In genomic region chr3:129429080-129429451, GRCh38 we compare ENCODE assay signal across 9 cellular contexts. TPM values are rescaled to one million over a fixed set of nuclear protein-coding genes. Genes with fewer than 3 reads are reported as not detected.
DNase-seq lines count a peak whose midpoint lies in the region; ATAC-seq, FAIRE-seq and TF ChIP-seq lines count a peak whose summit lies in the region.
"Had no signal": no experiment of that assay in that cellular context is flagged by ENCODE, and none has a peak within 500 bp of the region (broad histone marks: within the 10 kb centered on the region; RNA-seq: fewer than 3 reads in every experiment).

No MANE protein-coding gene starts in this region.

- no peak for FAIRE-seq in astrocyte (lab: Jason Lieb, UNC)

- H2AFZ ChIP-seq in astrocyte (ENCODE audit: low read depth, low read length): peak overlapping the region; percentile 96

- no peaks in the 10 kb centered on the region for H4K20me1 ChIP-seq in astrocyte (ENCODE audit: insufficient read depth, low read length)

- ATAC-seq in GM21619 (IDR thresholded peaks at IDR 0.05; ENCODE audit: unreplicated experiment) (no peak), HG03432 (IDR thresholded peaks at IDR 0.05; ENCODE audit: unreplicated experiment) (no peak)

- H3K27me3 Mint-ChIP-seq in activated naive CD4-positive, alpha-beta T cell treated with anti-CD3 and anti-CD28 coated beads, Interleukin-2, amount 50 U/mL, for 24 hours: peaks cover 1% of the 10 kb centered on the region
- peaks cover 2% of the 10 kb centered on the region for H3K27me3 Mint-ChIP-seq in astrocyte (ENCODE audit: low read depth, unreplicated experiment)

- intact Hi-C loops in transverse colon (cut with DNase I; ENCODE audit: low total_unique reads): no loop called here

- H3K4me1 Mint-ChIP-seq in activated naive CD4-positive, alpha-beta T cell treated with anti-CD3 and anti-CD28 coated beads, Interleukin-2, amount 50 U/mL, for 24 hours: peaks cover 35% of the 10 kb centered on the region
- peaks cover 10% of the 10 kb centered on the region for H3K4me1 Mint-ChIP-seq in astrocyte (ENCODE audit: low read depth, unreplicated experiment)

- peaks cover 22% of the 10 kb centered on the region for H3K36me3 ChIP-seq in astrocyte (ENCODE audit: insufficient read depth, low read length)
- peaks cover 26 to 35% of the 10 kb centered on the region in 2 donors for H3K36me3 ChIP-seq in mucosa of rectum (ENCODE audit: control insufficient read depth in 2 of 2, insufficient read depth in 2 of 2, low read length in 2 of 2)
- peaks cover 0 to 32% (median 13%) of the 10 kb centered on the region in 4 donors for H3K36me3 ChIP-seq in transverse colon

- TF ChIP-seq EP300 in transverse colon (IDR thresholded peaks at IDR 0.05; ENCODE audit: low read depth): no peak

- H3K9me3 Mint-ChIP-seq in activated naive CD4-positive, alpha-beta T cell treated with anti-CD3 and anti-CD28 coated beads, Interleukin-2, amount 50 U/mL, for 24 hours: no peaks in the 10 kb centered on the region
- H3K9me3 Mint-ChIP-seq in astrocyte (ENCODE audit: unreplicated experiment): no peaks in the 10 kb centered on the region

- H3K27me3 ChIP-seq in astrocyte (ENCODE audit: insufficient read depth, low read length) (peaks cover 6% of the 10 kb centered on the region), mucosa of rectum (ENCODE audit: control insufficient read depth in 2 of 2, insufficient read depth in 2 of 2, low read length in 2 of 2) (no peaks in the 10 kb centered on the region), transverse colon (no peaks in the 10 kb centered on the region)

- DNase-seq in activated naive CD4-positive, alpha-beta T cell treated with Interleukin-2 at 50 U/mL for 16 hours: no peak
- peak; percentile 46 for DNase-seq in astrocyte (ENCODE audit: low read depth)
- no peak for DNase-seq in transverse colon
- no peak for DNase-seq in NCI-H187 (lab: John Stamatoyannopoulos, UW)

- H3K79me2 ChIP-seq in astrocyte (ENCODE audit: insufficient read depth, low read length): no peaks in the 10 kb centered on the region

- H3K27ac Mint-ChIP-seq in activated naive CD4-positive, alpha-beta T cell treated with anti-CD3 and anti-CD28 coated beads, Interleukin-2, amount 50 U/mL, for 24 hours: peak overlapping the region; percentile 88
- H3K27ac Mint-ChIP-seq in astrocyte (ENCODE audit: unreplicated experiment): peak overlapping the region; percentile 30

- H3K9ac ChIP-seq in astrocyte (ENCODE audit: low read length) (peak overlapping the region; percentile 74), mucosa of rectum (ENCODE audit: low read depth in 1 of 2, low read length in 2 of 2) (peak overlapping the region; percentile 37 to 52)

- peak overlapping the region; percentile 58 for H3K27ac ChIP-seq in astrocyte (ENCODE audit: low read depth, low read length)
- H3K27ac ChIP-seq in mucosa of rectum (ENCODE audit: low read depth in 2 of 2, low read length in 2 of 2): no peak overlapping the region
- peak overlapping the region; percentile 60 to 74 (median 68) for H3K27ac ChIP-seq in transverse colon

- peak overlapping the region; percentile 100 for H3K4me2 ChIP-seq in astrocyte (ENCODE audit: low read length)

- H3K36me3 Mint-ChIP-seq in activated naive CD4-positive, alpha-beta T cell treated with anti-CD3 and anti-CD28 coated beads, Interleukin-2, amount 50 U/mL, for 24 hours: peaks cover 1% of the 10 kb centered on the region
- peaks cover 4% of the 10 kb centered on the region for H3K36me3 Mint-ChIP-seq in astrocyte (ENCODE audit: low read depth, unreplicated experiment)

- TF ChIP-seq POLR2A in transverse colon (IDR thresholded peaks at IDR 0.05): no peak

- H3K4me3 Mint-ChIP-seq in activated naive CD4-positive, alpha-beta T cell treated with anti-CD3 and anti-CD28 coated beads, Interleukin-2, amount 50 U/mL, for 24 hours: peak overlapping the region; percentile 73
- peak overlapping the region; percentile 89 for H3K4me3 Mint-ChIP-seq in astrocyte (ENCODE audit: unreplicated experiment)

- 81 to 85% methylated on average over 3 of the region's 3 CpGs for WGBS in transverse colon (ENCODE audit: low coverage in 1 of 2), 2 donors

- peak overlapping the region; percentile 76 for H3K4me3 ChIP-seq in astrocyte (ENCODE audit: insufficient read depth, low read depth, low read length)
- H3K4me3 ChIP-seq in mucosa of rectum (ENCODE audit: low read length in 2 of 2): peak overlapping the region in 1 of 2 donors; percentile 90
- peak overlapping the region in 1 of 4 donors; percentile 44 for H3K4me3 ChIP-seq in transverse colon

- H3K9me3 ChIP-seq in astrocyte (ENCODE audit: insufficient read depth, low read depth, low read length): no peaks in the 10 kb centered on the region
- H3K9me3 ChIP-seq in mucosa of rectum (ENCODE audit: control insufficient read depth in 2 of 2, low read length in 2 of 2): no peaks in the 10 kb centered on the region
- no peaks in the 10 kb centered on the region for H3K9me3 ChIP-seq in transverse colon

- in situ Hi-C loops in transverse colon (cut with MboI; ENCODE audit: low pct_ligation_motif_present in 1 of 4, low pct_unique_long_range_greater_than_20kb in 1 of 4, low sequenced_read_pairs in 3 of 4): no loop called here

- H3K4me1 ChIP-seq in astrocyte (ENCODE audit: insufficient read depth, low read length) (peaks cover 14% of the 10 kb centered on the region), mucosa of rectum (ENCODE audit: control insufficient read depth in 2 of 2, insufficient read depth in 2 of 2, low read length in 2 of 2) (peaks cover 15 to 18% of the 10 kb centered on the region in 2 donors), transverse colon (peaks cover 3 to 22% (median 10%) of the 10 kb centered on the region in 4 donors)

- TF ChIP-seq CTCF in astrocyte (IDR thresholded peaks at IDR 0.05; ENCODE audit: insufficient read depth, low read depth, low read length) (no peak), transverse colon (IDR thresholded peaks at IDR 0.05) (no peak)

RNA-seq across cellular contexts. Expression of gene EFCAB12, which starts 0.6 kb away (rescaled TPM):
- 0.14 and 0.26 TPM in 2 replicates for total RNA-seq in astrocyte
- under 1 TPM in 2 of 4 donors, not detected in 2; 0.14 to 0.32 TPM for total RNA-seq in transverse colon
- total RNA-seq: left ventricle myocardium superior had no signal

RNA-seq across cellular contexts. Expression of gene MBD4, which starts 10.7 kb away (rescaled TPM):
- total RNA-seq in astrocyte: 22.3 and 22.8 TPM in 2 replicates
- total RNA-seq in transverse colon: 10 to 100 TPM; 15.0 to 34.4 (median 30.4) TPM

RNA-seq across cellular contexts. Expression of gene IFT122, which starts 11.0 kb away (rescaled TPM):
- total RNA-seq in astrocyte (17.7 and 19.9 TPM in 2 replicates), transverse colon (10 to 100 TPM; 15.0 to 77.6 (median 16.7) TPM)

Comparison
In these comparisons a context has a peak if more than half of its experiments do, and no peak if none do; other contexts are left out.
1. H3K27ac ChIP-seq: peak in astrocyte (single experiment) and transverse colon (4 of 4); none in mucosa of rectum (0 of 2).